Comparison of ENCODE assay signal across 8 cellular contexts in genomic region chr1:160083968-160084770, GRCh38. TPM values are rescaled to one million over a fixed set of nuclear protein-coding genes. Genes with fewer than 3 reads are reported as not detected.
DNase-seq lines count a peak whose midpoint lies in the region; ATAC-seq and TF ChIP-seq lines count a peak whose summit lies in the region.

No MANE protein-coding gene starts in this region.

- intact Hi-C loops in heart right ventricle (cut with DNase I) = loop anchor here in 6 of 10 donors (5.0 to 10.0 kb wide), 2 partner anchors 37 to 291 kb away; no protein-coding TSS in a partner anchor

- peaks cover 0 to 8% (median 0%) of the 10 kb centered on the region in 9 donors for H3K36me3 ChIP-seq in heart right ventricle

- H3K4me1 ChIP-seq in heart right ventricle = peaks cover 0 to 11% (median 7%) of the 10 kb centered on the region in 9 donors

- 16 to 17% methylated on average over 95 to 96 of the region's 96 CpGs for WGBS in heart right ventricle, 2 donors

- peak; percentile 77 for DNase-seq in DMS153 treated with DMSO at 0.1 percent for 48 hours (lab: John Stamatoyannopoulos, UW; ENCODE audit: unreplicated experiment)
- peak; percentile 48 to 63 for DNase-seq in heart right ventricle
- DNase-seq in retina = peak; percentile 89
- DNase-seq in COLO829 (ENCODE audit: low spot score) = no peak
- no peak for DNase-seq in AML-193 (lab: John Stamatoyannopoulos, UW)

- no peaks in the 10 kb centered on the region for H3K9me3 Mint-ChIP-seq in activated naive CD8-positive, alpha-beta T cell (ENCODE audit: low read depth)

- peak overlapping the region in 9 of 10 donors; percentile 18 to 49 (median 42) for H3K4me3 ChIP-seq in heart right ventricle

- H3K9me3 ChIP-seq in heart right ventricle = no peaks in the 10 kb centered on the region

- H3K27ac Mint-ChIP-seq in activated naive CD8-positive, alpha-beta T cell = no peak overlapping the region

- no peak overlapping the region for H3K27ac ChIP-seq in heart right ventricle

- peak; percentile 41 to 78 (median 69) for TF ChIP-seq CTCF in heart right ventricle (IDR thresholded peaks at IDR 0.05)

- H3K4me3 Mint-ChIP-seq in activated naive CD8-positive, alpha-beta T cell = peak overlapping the region; percentile 66

- ATAC-seq in HG02852 (IDR thresholded peaks at IDR 0.05; ENCODE audit: unreplicated experiment) = peak; percentile 61
- ATAC-seq in heart right ventricle = peak; percentile 32 to 72 (median 64)

- peaks cover 0 to 58% (median 54%) of the 10 kb centered on the region in 7 donors for H3K27me3 ChIP-seq in heart right ventricle

- H3K27me3 Mint-ChIP-seq in activated naive CD8-positive, alpha-beta T cell = peaks cover 23% of the 10 kb centered on the region

- H3K4me1 Mint-ChIP-seq in activated naive CD8-positive, alpha-beta T cell (ENCODE audit: low read depth) = peaks cover 15% of the 10 kb centered on the region

- no peaks in the 10 kb centered on the region for H3K36me3 Mint-ChIP-seq in activated naive CD8-positive, alpha-beta T cell

TF ChIP-seq in PFSK-1, 5 proteins besides CTCF, POLR2A, EP300 and RAD21:
- TF ChIP-seq POLR2AphosphoS5 (IDR thresholded peaks at IDR 0.05; ENCODE audit: low read depth, low read length) (no peak), FOXP2 (optimal IDR thresholded peaks at IDR 0.05; ENCODE audit: borderline replicate concordance, extremely low read depth, extremely low read length, insufficient read depth) (peak; percentile 53)

RNA-seq across cellular contexts. Expression of gene KCNJ9, which starts 2.8 kb away (rescaled TPM):
- polyA plus RNA-seq in PFSK-1 (2012; ENCODE audit: insufficient read length, low read depth) = not detected
- under 1 TPM in 3 of 10 donors, not detected in 7; 0.06 to 0.09 (median 0.07) TPM for total RNA-seq in heart right ventricle
- under 1 TPM in 1 of 2 donors, not detected in 1; 0.01 TPM for polyA plus RNA-seq in heart right ventricle

RNA-seq across cellular contexts. Expression of gene KCNJ10, which starts 14.2 kb away (rescaled TPM):
- polyA plus RNA-seq in PFSK-1 (2012; ENCODE audit: insufficient read length, low read depth) = 0.38 TPM
- 1 to 10 TPM in 1 of 10 donors, not detected in 9; 1.9 TPM for total RNA-seq in heart right ventricle
- polyA plus RNA-seq in heart right ventricle = under 1 TPM in 1 of 2 donors, not detected in 1; 0.09 TPM

RNA-seq across cellular contexts. Expression of gene IGSF8, which starts 14.2 kb away (rescaled TPM):
- polyA plus RNA-seq in PFSK-1 (2012; ENCODE audit: insufficient read length, low read depth) = 15.6 TPM
- 10 to 100 TPM; 17.0 to 42.2 (median 20.6) TPM for total RNA-seq in heart right ventricle
- polyA plus RNA-seq in heart right ventricle = 10 to 100 TPM; 13.4 to 27.1 TPM

RNA-seq across cellular contexts. Expression of gene ATP1A2, which starts 31.4 kb away (rescaled TPM):
- polyA plus RNA-seq in PFSK-1 (2012; ENCODE audit: insufficient read length, low read depth) = 0.20 TPM
- total RNA-seq in heart right ventricle = 100 to 1,000 TPM; 108 to 342 (median 207) TPM
- 10 to 100 TPM; 14.2 to 83.8 TPM for polyA plus RNA-seq in heart right ventricle

RNA-seq across cellular contexts. Expression of gene PIGM, which starts 52.4 kb away (rescaled TPM):
- 0.98 TPM for polyA plus RNA-seq in PFSK-1 (2012; ENCODE audit: insufficient read length, low read depth)
- total RNA-seq in heart right ventricle = 1 to 10 TPM; 2.0 to 3.0 (median 2.5) TPM
- 1 to 10 TPM; 1.5 to 2.3 TPM for polyA plus RNA-seq in heart right ventricle

Comparison
In these comparisons a context has a peak if more than half of its experiments do, and no peak if none do; other contexts are left out.
1. DNase-seq: peak in DMS153 treated with DMSO at 0.1 percent for 48 hours (single experiment), heart right ventricle (2 of 2) and retina (single experiment); none in COLO829 (single experiment) and AML-193 (0 of 2).